In genomic region chr7:99383791-99384370, GRCh38 we compare ENCODE assay signal across 18 cellular contexts. TPM values are rescaled to one million over a fixed set of nuclear protein-coding genes. Genes with fewer than 3 reads are reported as not detected.
A peak's percentile ranks its signal among the peaks of the same experiment; 100 is the strongest.
DNase-seq lines count a peak whose midpoint lies in the region; ATAC-seq and TF ChIP-seq lines count a peak whose summit lies in the region.
"Had no signal": no experiment of that assay in that cellular context is flagged by ENCODE, and none has a peak within 500 bp of the region (broad histone marks: within the 10 kb centered on the region; RNA-seq: fewer than 3 reads in every experiment).

No MANE protein-coding gene starts in this region.

- H3K27ac Mint-ChIP-seq in CD4-positive, alpha-beta T cell = peak overlapping the region; percentile 67
- peak overlapping the region; percentile 77 for H3K27ac Mint-ChIP-seq in activated CD4-positive, alpha-beta memory T cell treated with anti-CD3 and anti-CD28 coated beads for 36 hours
- peak overlapping the region; percentile 24 for H3K27ac Mint-ChIP-seq in memory B cell

- no peaks in the 10 kb centered on the region for H3K27me3 ChIP-seq in BLaER1
- no peaks in the 10 kb centered on the region for H3K27me3 ChIP-seq in CD4-positive, alpha-beta T cell (ENCODE audit: control insufficient read depth, insufficient read depth, low read length)

- peaks cover 33% of the 10 kb centered on the region for H3K4me1 ChIP-seq in BLaER1

- H4K20me1 ChIP-seq in BLaER1 = peaks cover 68% of the 10 kb centered on the region

- TF ChIP-seq CTCF in CD4-positive, alpha-beta T cell (IDR thresholded peaks at IDR 0.05) = no peak

- POLR2A ChIA-PET in CD4-positive, alpha-beta T cell (lab: Charles Lee) = no interaction called here
- POLR2A ChIA-PET in activated CD4-positive, alpha-beta memory T cell treated with anti-CD3 and anti-CD28 coated beads for 36 hours (lab: Charles Lee) = no interaction called here

- no peaks in the 10 kb centered on the region for H3K27me3 Mint-ChIP-seq in CD4-positive, alpha-beta T cell
- H3K27me3 Mint-ChIP-seq in activated CD4-positive, alpha-beta memory T cell treated with anti-CD3 and anti-CD28 coated beads for 36 hours = no peaks in the 10 kb centered on the region
- no peaks in the 10 kb centered on the region for H3K27me3 Mint-ChIP-seq in memory B cell

- peaks cover 54% of the 10 kb centered on the region for H3K36me3 Mint-ChIP-seq in CD4-positive, alpha-beta T cell (ENCODE audit: low read depth)
- peaks cover 46% of the 10 kb centered on the region for H3K36me3 Mint-ChIP-seq in activated CD4-positive, alpha-beta memory T cell treated with anti-CD3 and anti-CD28 coated beads for 36 hours
- H3K36me3 Mint-ChIP-seq in memory B cell = peaks cover 14% of the 10 kb centered on the region

- ATAC-seq in CD4-positive, alpha-beta T cell (ENCODE audit: poor library complexity) = no peak
- ATAC-seq in memory B cell (ENCODE audit: low read depth) = no peak
- no peak for ATAC-seq in GM18519 (IDR thresholded peaks at IDR 0.05; ENCODE audit: low FRiP score, unreplicated experiment)
- no peak for ATAC-seq in GM21447 (IDR thresholded peaks at IDR 0.05; ENCODE audit: unreplicated experiment)
- ATAC-seq: lower lobe of right lung had no signal

- H3K9me3 ChIP-seq in BLaER1 = no peaks in the 10 kb centered on the region
- no peaks in the 10 kb centered on the region for H3K9me3 ChIP-seq in CD4-positive, alpha-beta T cell (ENCODE audit: control insufficient read depth, low read length)
- H3K9me3 ChIP-seq: lower lobe of right lung, SK-N-SH, thoracic aorta had no signal

- intact Hi-C loops in CD4-positive, alpha-beta T cell (cut with DNase I, micrococcal nuclease) = no loop called here
- intact Hi-C loops in activated CD4-positive, alpha-beta memory T cell treated with anti-CD3 and anti-CD28 coated beads for 36 hours (cut with micrococcal nuclease) = no loop called here

- no peak overlapping the region for H3K4me2 ChIP-seq in BLaER1
- H3K4me2 ChIP-seq: SK-N-SH had no signal

- peaks cover 70% of the 10 kb centered on the region for H3K36me3 ChIP-seq in BLaER1

- H3K9ac ChIP-seq in BLaER1 = no peak overlapping the region
- H3K9ac ChIP-seq: SK-N-SH had no signal

- peaks cover 53% of the 10 kb centered on the region for H3K4me1 Mint-ChIP-seq in CD4-positive, alpha-beta T cell (ENCODE audit: low read depth)
- peaks cover 47% of the 10 kb centered on the region for H3K4me1 Mint-ChIP-seq in activated CD4-positive, alpha-beta memory T cell treated with anti-CD3 and anti-CD28 coated beads for 36 hours (ENCODE audit: low read depth)
- H3K4me1 Mint-ChIP-seq in memory B cell = peaks cover 30% of the 10 kb centered on the region

- H3K9me3 Mint-ChIP-seq in CD4-positive, alpha-beta T cell = no peaks in the 10 kb centered on the region
- H3K9me3 Mint-ChIP-seq in activated CD4-positive, alpha-beta memory T cell treated with anti-CD3 and anti-CD28 coated beads for 36 hours = no peaks in the 10 kb centered on the region
- H3K9me3 Mint-ChIP-seq in memory B cell = no peaks in the 10 kb centered on the region

- no peak overlapping the region for H3K4me3 Mint-ChIP-seq in CD4-positive, alpha-beta T cell
- H3K4me3 Mint-ChIP-seq in activated CD4-positive, alpha-beta memory T cell treated with anti-CD3 and anti-CD28 coated beads for 36 hours = no peak overlapping the region
- no peak overlapping the region for H3K4me3 Mint-ChIP-seq in memory B cell

- H3K4me3 ChIP-seq in BLaER1 = no peak overlapping the region
- H3K4me3 ChIP-seq: lower lobe of right lung, thoracic aorta had no signal

- no peak for DNase-seq in CD4-positive, alpha-beta T cell
- no peak for DNase-seq in activated CD4-positive, alpha-beta memory T cell treated with anti-CD3 and anti-CD28 coated beads for 36 hours
- DNase-seq in memory B cell (ENCODE audit: low spot score in 2 of 2) (no peak), NCI-H2107 treated with DMSO at 0.1 percent for 48 hours (lab: John Stamatoyannopoulos, UW; ENCODE audit: unreplicated experiment) (no peak)
- DNase-seq: activated CD8-positive, alpha-beta memory T cell treated with anti-CD3 and anti-CD28 coated beads, Interleukin-2, amount 50 U/mL, for 48 hours; caudate nucleus; EL; foreskin melanocyte; lower lobe of right lung; NCI-H187; NCI-H510A; SK-N-SH had no signal

- peak overlapping the region; percentile 9; the same call in 1 of the 2 replicates for H3K27ac ChIP-seq in BLaER1
- H3K27ac ChIP-seq in CD4-positive, alpha-beta T cell (ENCODE audit: low read depth, low read length) = peak overlapping the region; percentile 65
- H3K27ac ChIP-seq: C4-2B, lower lobe of right lung, thoracic aorta, VCaP had no signal

- CTCF ChIA-PET in CD4-positive, alpha-beta T cell (lab: Charles Lee) = no interaction called here
- CTCF ChIA-PET in activated CD4-positive, alpha-beta memory T cell treated with anti-CD3 and anti-CD28 coated beads for 36 hours (lab: Charles Lee) = no interaction called here

RNA-seq across cellular contexts. Expression of gene ARPC1B, which starts 9.4 kb away (rescaled TPM):
- total RNA-seq in CD4-positive, alpha-beta T cell = 10 to 100 TPM; 58.8 to 66.6 TPM
- 100 to 1,000 TPM; 432 to 435 TPM for total RNA-seq in activated CD4-positive, alpha-beta memory T cell treated with anti-CD3 and anti-CD28 coated beads for 36 hours

RNA-seq across cellular contexts. Expression of gene PDAP1, which starts 24.5 kb away (rescaled TPM):
- total RNA-seq in CD4-positive, alpha-beta T cell = 10 to 100 TPM; 35.0 to 38.0 TPM
- 100 to 1,000 TPM; 149 to 162 TPM for total RNA-seq in activated CD4-positive, alpha-beta memory T cell treated with anti-CD3 and anti-CD28 coated beads for 36 hours

RNA-seq across cellular contexts. Expression of gene BUD31, which starts 24.9 kb away (rescaled TPM):
- total RNA-seq in CD4-positive, alpha-beta T cell = 100 to 1,000 TPM; 147 to 153 TPM
- 100 to 1,000 TPM; 143 to 149 TPM for total RNA-seq in activated CD4-positive, alpha-beta memory T cell treated with anti-CD3 and anti-CD28 coated beads for 36 hours

RNA-seq across cellular contexts. Expression of gene PTCD1, which starts 54.7 kb away (rescaled TPM):
- total RNA-seq in CD4-positive, alpha-beta T cell = 1 to 10 TPM; 4.8 to 5.3 TPM
- 1 to 10 TPM; 7.4 TPM for total RNA-seq in activated CD4-positive, alpha-beta memory T cell treated with anti-CD3 and anti-CD28 coated beads for 36 hours

RNA-seq across cellular contexts. Expression of gene CPSF4, which starts 54.9 kb away (rescaled TPM):
- total RNA-seq in CD4-positive, alpha-beta T cell = 10 to 100 TPM; 28.1 to 31.7 TPM
- 10 to 100 TPM; 57.7 to 60.3 TPM for total RNA-seq in activated CD4-positive, alpha-beta memory T cell treated with anti-CD3 and anti-CD28 coated beads for 36 hours

Comparison
In these comparisons a context has a peak if more than half of its experiments do, and no peak if none do; other contexts are left out.
1. H3K27ac Mint-ChIP-seq: peak in every context shown above with its lines; median percentile 77 in activated CD4-positive, alpha-beta memory T cell treated with anti-CD3 and anti-CD28 coated beads for 36 hours; 67 in CD4-positive, alpha-beta T cell; 24 in memory B cell.
2. RNA of gene ARPC1B, which starts 9.4 kb away (total RNA-seq): 432 to 435 TPM in activated CD4-positive, alpha-beta memory T cell treated with anti-CD3 and anti-CD28 coated beads for 36 hours; 58.8 to 66.6 TPM in CD4-positive, alpha-beta T cell; every median in the first group is over 4 times any median in the second.